23 cellular contexts compared by ENCODE assay signal in the genomic region with DNA sequence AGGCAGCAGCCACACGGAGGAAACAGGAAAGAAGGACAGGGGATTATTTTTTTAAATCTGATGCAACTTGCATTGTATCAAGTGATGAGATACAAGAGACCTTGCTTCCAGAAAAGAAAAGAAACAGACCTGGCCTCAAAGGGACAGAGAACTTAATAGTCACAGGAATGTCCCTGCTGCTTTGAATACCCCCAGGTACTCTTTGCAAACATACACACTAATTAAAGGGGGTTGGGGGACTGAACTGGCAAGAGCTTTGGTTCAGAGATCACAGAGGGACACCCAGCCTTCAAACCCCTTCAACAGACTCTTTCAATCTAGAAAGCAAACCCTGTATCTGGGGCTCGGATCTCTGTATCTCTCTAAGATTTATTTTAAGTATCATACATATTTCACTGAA.
"Had no signal": no experiment of that assay in that cellular context is flagged by ENCODE, and none has a peak within 500 bp of the region (broad histone marks: within the 10 kb centered on the region; RNA-seq: fewer than 3 reads in every experiment).

No MANE protein-coding gene starts in this region.

- ATAC-seq: activated CD8-positive, alpha-beta memory T cell treated with anti-CD3 and anti-CD28 coated beads, Interleukin-2, amount 10 ng/mL, durations not matched to agents 7 days and 5 days; activated CD8-positive, alpha-beta T cell treated with anti-CD3 and anti-CD28 coated beads for 36 hours; activated T-helper 17 cell treated with anti-CD3 and anti-CD28 coated beads, Interleukin-2, amount 50 U/mL, for 72 hours; foreskin keratinocyte; natural killer cell; pancreas; psoas muscle had no signal

- DNase-seq: activated CD4-positive, alpha-beta T cell treated with anti-CD3 and anti-CD28 coated beads, Interleukin-2, amount 10 ng/mL, durations not matched to agents 7 days and 5 days; activated CD4-positive, CD25-positive, alpha-beta regulatory T cell treated with anti-CD3 and anti-CD28 coated beads, Interleukin-2, amount 50 U/mL, for 72 hours; activated CD8-positive, alpha-beta memory T cell treated with anti-CD3 and anti-CD28 coated beads, Interleukin-2, amount 10 ng/mL, durations not matched to agents 7 days and 5 days; activated CD8-positive, alpha-beta T cell treated with anti-CD3 and anti-CD28 coated beads for 36 hours; activated naive CD8-positive, alpha-beta T cell treated with anti-CD3 and anti-CD28 coated beads for 36 hours; activated T-cell treated with anti-CD3 and anti-CD28 coated beads for 4 hours; foreskin keratinocyte; left ventricle myocardium superior; mammary epithelial cell; natural killer cell; pancreas; psoas muscle; spleen; stimulated activated CD4-positive, alpha-beta T cell treated with anti-CD3 and anti-CD28 coated beads, Interleukin-4, amount 100 ng/mL, for 1 hour; stimulated activated naive CD4-positive, alpha-beta T cell; upper lobe of left lung had no signal

- H3K36me3 ChIP-seq: breast epithelium, neutrophil, pancreas, right atrium auricular region, spleen, upper lobe of left lung had no signal

- H3K27me3 ChIP-seq: breast epithelium, foreskin keratinocyte, neutrophil, pancreas, right atrium auricular region, spleen, upper lobe of left lung had no signal

- H3K27me3 Mint-ChIP-seq: activated CD4-positive, alpha-beta T cell treated with anti-CD3 and anti-CD28 coated beads, Interleukin-2, amount 10 ng/mL, durations not matched to agents 7 days and 5 days; activated CD8-positive, alpha-beta memory T cell treated with anti-CD3 and anti-CD28 coated beads, Interleukin-2, amount 10 ng/mL, durations not matched to agents 7 days and 5 days; activated CD8-positive, alpha-beta T cell treated with anti-CD3 and anti-CD28 coated beads for 36 hours; activated naive CD8-positive, alpha-beta T cell treated with anti-CD3 and anti-CD28 coated beads for 36 hours; activated T-helper 17 cell treated with anti-CD3 and anti-CD28 coated beads, Interleukin-2, amount 50 U/mL, for 72 hours; central memory CD8-positive, alpha-beta T cell had no signal

- H3K9me3 Mint-ChIP-seq: activated CD4-positive, alpha-beta T cell treated with anti-CD3 and anti-CD28 coated beads, Interleukin-2, amount 10 ng/mL, durations not matched to agents 7 days and 5 days; activated CD8-positive, alpha-beta T cell treated with anti-CD3 and anti-CD28 coated beads for 36 hours; activated naive CD8-positive, alpha-beta T cell treated with anti-CD3 and anti-CD28 coated beads for 36 hours; activated T-helper 17 cell treated with anti-CD3 and anti-CD28 coated beads, Interleukin-2, amount 50 U/mL, for 72 hours; central memory CD8-positive, alpha-beta T cell; natural killer cell had no signal

- H3K4me3 Mint-ChIP-seq: activated CD4-positive, alpha-beta T cell treated with anti-CD3 and anti-CD28 coated beads, Interleukin-2, amount 10 ng/mL, durations not matched to agents 7 days and 5 days; activated CD8-positive, alpha-beta memory T cell treated with anti-CD3 and anti-CD28 coated beads, Interleukin-2, amount 10 ng/mL, durations not matched to agents 7 days and 5 days; activated CD8-positive, alpha-beta T cell treated with anti-CD3 and anti-CD28 coated beads for 36 hours; activated naive CD8-positive, alpha-beta T cell treated with anti-CD3 and anti-CD28 coated beads for 36 hours; activated T-helper 17 cell treated with anti-CD3 and anti-CD28 coated beads, Interleukin-2, amount 50 U/mL, for 72 hours; central memory CD8-positive, alpha-beta T cell; natural killer cell had no signal

- H3K27ac Mint-ChIP-seq: activated CD4-positive, alpha-beta T cell treated with anti-CD3 and anti-CD28 coated beads, Interleukin-2, amount 10 ng/mL, durations not matched to agents 7 days and 5 days; activated CD8-positive, alpha-beta memory T cell treated with anti-CD3 and anti-CD28 coated beads, Interleukin-2, amount 10 ng/mL, durations not matched to agents 7 days and 5 days; activated naive CD8-positive, alpha-beta T cell treated with anti-CD3 and anti-CD28 coated beads for 36 hours; activated T-helper 17 cell treated with anti-CD3 and anti-CD28 coated beads, Interleukin-2, amount 50 U/mL, for 72 hours had no signal

- H3K27ac ChIP-seq: breast epithelium, coronary artery, foreskin keratinocyte, neutrophil, pancreas, psoas muscle, right atrium auricular region, spleen, upper lobe of left lung had no signal

- H3K4me1 ChIP-seq: breast epithelium, pancreas, right atrium auricular region had no signal

- H3K4me3 ChIP-seq: breast epithelium, coronary artery, pancreas, psoas muscle, right atrium auricular region, spleen, upper lobe of left lung had no signal

- H3K9me3 ChIP-seq: breast epithelium, neutrophil, pancreas, psoas muscle, right atrium auricular region, spleen, upper lobe of left lung had no signal

- FAIRE-seq: islet of Langerhans, pancreas had no signal
